In the genomic region with DNA sequence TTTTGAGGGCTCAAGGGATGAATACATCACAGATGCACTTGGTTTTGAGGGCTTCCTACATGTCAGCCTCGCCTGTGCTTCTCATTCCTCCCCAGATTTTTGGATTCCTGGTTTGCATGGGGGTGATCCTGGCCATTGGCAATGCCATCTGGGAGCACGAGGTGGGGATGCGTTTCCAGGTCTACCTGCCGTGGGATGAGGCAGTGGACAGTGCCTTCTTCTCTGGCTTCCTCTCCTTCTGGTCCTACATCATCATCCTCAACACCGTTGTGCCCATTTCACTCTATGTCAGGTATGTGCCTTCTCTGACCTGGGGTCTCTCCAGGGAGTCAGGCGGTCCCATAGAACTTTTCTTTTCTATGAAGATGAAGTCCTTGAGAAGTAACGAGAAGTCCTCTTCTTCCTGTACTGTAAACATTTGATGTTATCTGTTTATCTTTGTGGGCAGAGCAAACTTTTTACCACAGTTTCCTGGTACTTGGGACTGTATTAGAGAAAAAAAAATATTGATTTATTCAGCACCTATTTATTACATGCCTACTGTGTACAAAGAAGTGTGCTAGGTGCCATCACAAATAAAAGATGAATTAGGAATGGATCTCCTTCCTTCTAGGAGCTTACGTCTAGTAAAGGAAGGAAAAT, we compare ENCODE assay signal across 2 cellular contexts.
TF ChIP-seq lines count a peak whose summit lies in the region.

No MANE protein-coding gene starts in this region.

TF ChIP-seq in H1, 55 proteins besides CTCF, POLR2A, EP300 and RAD21:
- TF ChIP-seq YY1 (IDR thresholded peaks at IDR 0.05; ENCODE audit: low read depth, low read length): no peak
- TF ChIP-seq BRCA1 (IDR thresholded peaks at IDR 0.05; ENCODE audit: low read depth, low read length): no peak
- no peak for TF ChIP-seq MAX (IDR thresholded peaks at IDR 0.05)
- TF ChIP-seq RNF2 (IDR thresholded peaks at IDR 0.05; ENCODE audit: borderline replicate concordance, low read depth, low read length, missing control alignments, poor library complexity, severe bottlenecking): no peak
- no peak for TF ChIP-seq RFX5 (IDR thresholded peaks at IDR 0.05; ENCODE audit: borderline replicate concordance, low read depth, low read length)
- TF ChIP-seq EZH2 (IDR thresholded peaks at IDR 0.05; ENCODE audit: low read depth, low read length, severe bottlenecking): no peak
- TF ChIP-seq SIX5 (IDR thresholded peaks at IDR 0.05; ENCODE audit: low read depth, low read length): no peak
- no peak for TF ChIP-seq POLR2AphosphoS5 (IDR thresholded peaks at IDR 0.05; ENCODE audit: low read depth, low read length)
- no peak for TF ChIP-seq TAF7 (optimal IDR thresholded peaks at IDR 0.05; ENCODE audit: borderline replicate concordance, low read depth, low read length)
- no peak for TF ChIP-seq TEAD4 (IDR thresholded peaks at IDR 0.05; ENCODE audit: low read depth, low read length)
- TF ChIP-seq, protein P1, sequence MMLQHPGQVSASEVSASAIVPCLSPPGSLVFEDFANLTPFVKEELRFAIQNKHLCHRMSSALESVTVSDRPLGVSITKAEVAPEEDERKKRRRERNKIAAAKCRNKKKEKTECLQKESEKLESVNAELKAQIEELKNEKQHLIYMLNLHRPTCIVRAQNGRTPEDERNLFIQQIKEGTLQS (IDR thresholded peaks at IDR 0.05; ENCODE audit: insufficient read depth, low read depth, low read length): no peak
- no peak for TF ChIP-seq SUZ12 (IDR thresholded peaks at IDR 0.05; ENCODE audit: low read length)
- TF ChIP-seq SAP30 (IDR thresholded peaks at IDR 0.05; ENCODE audit: insufficient read depth, insufficient replicate concordance, low read length): no peak
- TF ChIP-seq CTBP2 (IDR thresholded peaks at IDR 0.05; ENCODE audit: borderline replicate concordance, insufficient read depth, insufficient read length, low read length): no peak
- no peak for TF ChIP-seq GTF2F1 (IDR thresholded peaks at IDR 0.05; ENCODE audit: borderline replicate concordance, low read depth, low read length)
- TF ChIP-seq BCL11A (IDR thresholded peaks at IDR 0.05; ENCODE audit: low read depth in 2 of 2, low read length in 2 of 2): no peak
- no peak for TF ChIP-seq SP2 (IDR thresholded peaks at IDR 0.05; ENCODE audit: low read length)
- no peak for TF ChIP-seq BACH1 (IDR thresholded peaks at IDR 0.05; ENCODE audit: low read length)
- no peak for TF ChIP-seq CEBPB (IDR thresholded peaks at IDR 0.05; ENCODE audit: low read depth, low read length)

TF ChIP-seq in HEK293T, 16 proteins besides CTCF, POLR2A, EP300 and RAD21:
- TF ChIP-seq L3MBTL2 (conservative IDR thresholded peaks at IDR 0.05) (no peak), LEF1 (IDR thresholded peaks at IDR 0.05; ENCODE audit: borderline replicate concordance) (no peak), NFRKB (IDR thresholded peaks at IDR 0.05) (no peak), FOXA1 (IDR thresholded peaks at IDR 0.05) (no peak), CTBP1 (IDR thresholded peaks at IDR 0.05; ENCODE audit: borderline replicate concordance) (no peak), HDGF (IDR thresholded peaks at IDR 0.05; ENCODE audit: borderline replicate concordance) (no peak), ZNF384 (IDR thresholded peaks at IDR 0.05) (no peak), ARNT (IDR thresholded peaks at IDR 0.05) (no peak), TARDBP (IDR thresholded peaks at IDR 0.05) (no peak), FOXK2 (IDR thresholded peaks at IDR 0.05) (no peak), ELF4 (IDR thresholded peaks at IDR 0.05) (no peak), PKNOX1 (IDR thresholded peaks at IDR 0.05) (no peak)
